ENCODE assay signal across 26 cellular contexts in genomic region chr10:12299222-12299973, GRCh38. TPM values are rescaled to one million over a fixed set of nuclear protein-coding genes. Genes with fewer than 3 reads are reported as not detected.
A peak's percentile ranks its signal among the peaks of the same experiment; 100 is the strongest.
DNase-seq lines count a peak whose midpoint lies in the region; ATAC-seq and TF ChIP-seq lines count a peak whose summit lies in the region.
"Had no signal": no experiment of that assay in that cellular context is flagged by ENCODE, and none has a peak within 500 bp of the region (broad histone marks: within the 10 kb centered on the region; RNA-seq: fewer than 3 reads in every experiment).

No MANE protein-coding gene starts in this region.

- no TSS peak for BruUV-seq in Calu3 (replicated peaks; lab: Mats Ljungman, UMichigan)

- H3K4me1 Mint-ChIP-seq in Calu3 (ENCODE audit: low read depth, unreplicated experiment), result no peaks in the 10 kb centered on the region
- H3K4me1 Mint-ChIP-seq in chondrocyte (ENCODE audit: low read depth), result no peaks in the 10 kb centered on the region
- no peaks in the 10 kb centered on the region for H3K4me1 Mint-ChIP-seq in activated CD4-positive, alpha-beta memory T cell treated with anti-CD3 and anti-CD28 coated beads, Interleukin-2, amount 10 ng/mL, durations not matched to agents 7 days and 5 days
- no peaks in the 10 kb centered on the region for H3K4me1 Mint-ChIP-seq in naive thymus-derived CD8-positive, alpha-beta T cell
- H3K4me1 Mint-ChIP-seq: CD14-positive monocyte, GM23338, immature natural killer cell, nephron progenitor cell had no signal

- CTCF ChIA-PET in Calu3 (lab: Charles Lee), result interaction anchor here (0.7 kb wide), 1 partner anchor 99 kb away, joined by 4 read pairs; no protein-coding TSS in a partner anchor
- CTCF ChIA-PET in activated CD4-positive, alpha-beta memory T cell treated with anti-CD3 and anti-CD28 coated beads, Interleukin-2, amount 10 ng/mL, durations not matched to agents 7 days and 5 days (lab: Charles Lee), result interaction anchor here (0.7 kb wide), 1 partner anchor 72 kb away, joined by 3 read pairs; no protein-coding TSS in a partner anchor

- H3K27ac Mint-ChIP-seq in Calu3 (ENCODE audit: unreplicated experiment) (no peak overlapping the region), chondrocyte (ENCODE audit: unreplicated experiment) (no peak overlapping the region)
- H3K27ac Mint-ChIP-seq in activated CD4-positive, alpha-beta memory T cell treated with anti-CD3 and anti-CD28 coated beads, Interleukin-2, amount 10 ng/mL, durations not matched to agents 7 days and 5 days, result no peak overlapping the region
- H3K27ac Mint-ChIP-seq in naive thymus-derived CD8-positive, alpha-beta T cell, result no peak overlapping the region
- H3K27ac Mint-ChIP-seq: activated naive CD4-positive, alpha-beta T cell treated with anti-CD3 and anti-CD28 coated beads, Interleukin-2, amount 50 U/mL, for 72 hours; activated T-helper 17 cell treated with anti-CD3 and anti-CD28 coated beads, Interleukin-2, amount 50 U/mL, for 72 hours; GM23338; immature natural killer cell; nephron progenitor cell had no signal

- POLR2A ChIA-PET in activated CD4-positive, alpha-beta memory T cell treated with anti-CD3 and anti-CD28 coated beads, Interleukin-2, amount 10 ng/mL, durations not matched to agents 7 days and 5 days (lab: Charles Lee), result no interaction called here
- POLR2A ChIA-PET in naive thymus-derived CD8-positive, alpha-beta T cell (lab: Charles Lee), result no interaction called here

- H3K36me3 Mint-ChIP-seq in Calu3 (ENCODE audit: insufficient read depth, unreplicated experiment) (no peaks in the 10 kb centered on the region), chondrocyte (ENCODE audit: low read depth) (no peaks in the 10 kb centered on the region)
- H3K36me3 Mint-ChIP-seq in activated CD4-positive, alpha-beta memory T cell treated with anti-CD3 and anti-CD28 coated beads, Interleukin-2, amount 10 ng/mL, durations not matched to agents 7 days and 5 days (ENCODE audit: low read depth), result no peaks in the 10 kb centered on the region
- no peaks in the 10 kb centered on the region for H3K36me3 Mint-ChIP-seq in naive thymus-derived CD8-positive, alpha-beta T cell
- H3K36me3 Mint-ChIP-seq: CD14-positive monocyte, immature natural killer cell had no signal

- TF ChIP-seq CTCF in Calu3 (IDR thresholded peaks at IDR 0.05; ENCODE audit: unreplicated experiment), result no peak
- no peak for TF ChIP-seq CTCF in chondrocyte (IDR thresholded peaks at IDR 0.05)

- DNase-seq in Calu3 (peak; percentile 2), NCI-H1092 (lab: John Stamatoyannopoulos, UW) (peak; percentile 2), chondrocyte (ENCODE audit: low spot score) (peak; percentile 9), mucosa of gallbladder (ENCODE audit: low spot score) (peak; percentile 66), AML-193 (lab: John Stamatoyannopoulos, UW) (no peak)
- DNase-seq in activated CD4-positive, alpha-beta memory T cell treated with anti-CD3 and anti-CD28 coated beads, Interleukin-2, amount 10 ng/mL, durations not matched to agents 7 days and 5 days, result no peak
- no peak for DNase-seq in stimulated activated naive CD8-positive, alpha-beta T cell treated with anti-CD3 and anti-CD28 coated beads, Interleukin-15, Interleukin-2, amounts not matched to agents 100 U/mL and 50 U/mL, for 24 hours
- no peak for DNase-seq in naive thymus-derived CD8-positive, alpha-beta T cell
- DNase-seq: activated CD4-positive, alpha-beta T cell treated with anti-CD3 and anti-CD28 coated beads, Interleukin-2, amount 50 U/mL, for 48 hours; activated CD8-positive, alpha-beta memory T cell treated with anti-CD3 and anti-CD28 coated beads, Interleukin-2, amount 50 U/mL, for 48 hours; central memory CD4-positive, alpha-beta T cell; dermis blood vessel endothelial cell; gastrocnemius medialis; immature natural killer cell; Kasumi-1; mucosa of descending colon; NCI-H187; NCI-H226; NCI-H82; nephron progenitor cell; T-helper 1 cell had no signal

- H3K9me3 Mint-ChIP-seq in Calu3 (ENCODE audit: low read depth, unreplicated experiment) (no peaks in the 10 kb centered on the region), chondrocyte (ENCODE audit: low read depth) (no peaks in the 10 kb centered on the region)
- H3K9me3 Mint-ChIP-seq in activated CD4-positive, alpha-beta memory T cell treated with anti-CD3 and anti-CD28 coated beads, Interleukin-2, amount 10 ng/mL, durations not matched to agents 7 days and 5 days, result peaks cover 1% of the 10 kb centered on the region
- no peaks in the 10 kb centered on the region for H3K9me3 Mint-ChIP-seq in naive thymus-derived CD8-positive, alpha-beta T cell
- H3K9me3 Mint-ChIP-seq: GM23338, immature natural killer cell, nephron progenitor cell had no signal

- intact Hi-C loops in Calu3 (cut with micrococcal nuclease; ENCODE audit: unreplicated experiment), result no loop called here

- no peak for ATAC-seq in stimulated activated naive CD8-positive, alpha-beta T cell treated with anti-CD3 and anti-CD28 coated beads, Interleukin-15, Interleukin-2, amounts not matched to agents 100 U/mL and 50 U/mL, for 24 hours
- no peak for ATAC-seq in naive thymus-derived CD8-positive, alpha-beta T cell
- ATAC-seq: activated CD4-positive, CD25-positive, alpha-beta regulatory T cell treated with anti-CD3 and anti-CD28 coated beads, Interleukin-2, amount 50 U/mL, for 24 hours; gastrocnemius medialis; GM23338; mucosa of descending colon had no signal

- H3K27me3 Mint-ChIP-seq in Calu3 (ENCODE audit: unreplicated experiment), result peaks cover 14% of the 10 kb centered on the region
- no peaks in the 10 kb centered on the region for H3K27me3 Mint-ChIP-seq in chondrocyte (ENCODE audit: low read depth)
- peaks cover 2% of the 10 kb centered on the region for H3K27me3 Mint-ChIP-seq in activated CD4-positive, alpha-beta memory T cell treated with anti-CD3 and anti-CD28 coated beads, Interleukin-2, amount 10 ng/mL, durations not matched to agents 7 days and 5 days
- H3K27me3 Mint-ChIP-seq in naive thymus-derived CD8-positive, alpha-beta T cell, result no peaks in the 10 kb centered on the region

- H3K4me3 Mint-ChIP-seq in Calu3 (ENCODE audit: low read depth, unreplicated experiment) (no peak overlapping the region), chondrocyte (ENCODE audit: unreplicated experiment) (no peak overlapping the region)
- H3K4me3 Mint-ChIP-seq in activated CD4-positive, alpha-beta memory T cell treated with anti-CD3 and anti-CD28 coated beads, Interleukin-2, amount 10 ng/mL, durations not matched to agents 7 days and 5 days, result no peak overlapping the region
- H3K4me3 Mint-ChIP-seq in naive thymus-derived CD8-positive, alpha-beta T cell, result no peak overlapping the region
- H3K4me3 Mint-ChIP-seq: activated T-helper 17 cell treated with anti-CD3 and anti-CD28 coated beads, Interleukin-2, amount 50 U/mL, for 72 hours; CD14-positive monocyte; GM23338; immature natural killer cell; nephron progenitor cell had no signal

RNA-seq across cellular contexts. Expression of gene CAMK1D, which starts 49.9 kb away (rescaled TPM):
- total RNA-seq in Calu3 (2022) (2.6 and 2.7 TPM in 2 replicates), chondrocyte (31.2 to 36.3 TPM (median 34.7 TPM) in 3 replicates), mucosa of gallbladder (19.4 TPM)
- total RNA-seq in activated CD4-positive, alpha-beta memory T cell treated with anti-CD3 and anti-CD28 coated beads, Interleukin-2, amount 10 ng/mL, durations not matched to agents 7 days and 5 days, result 10 to 100 TPM; 16.7 to 17.8 TPM
- 10 to 100 TPM; 16.2 to 18.5 TPM for total RNA-seq in naive thymus-derived CD8-positive, alpha-beta T cell
- 10 to 100 TPM in 2 of 3 donors, 1 to 10 TPM in 1; 7.5 to 12.3 (median 10.8) TPM for polyA plus RNA-seq in naive thymus-derived CD8-positive, alpha-beta T cell

Comparison
In these comparisons a context has a peak if more than half of its experiments do, and no peak if none do; other contexts are left out.
1. DNase-seq: peak in Calu3 (single experiment), NCI-H1092 (single experiment), chondrocyte (single experiment) and mucosa of gallbladder (single experiment); none in AML-193 (0 of 2), activated CD4-positive, alpha-beta memory T cell treated with anti-CD3 and anti-CD28 coated beads, Interleukin-2, amount 10 ng/mL, durations not matched to agents 7 days and 5 days (single experiment), stimulated activated naive CD8-positive, alpha-beta T cell treated with anti-CD3 and anti-CD28 coated beads, Interleukin-15, Interleukin-2, amounts not matched to agents 100 U/mL and 50 U/mL, for 24 hours (single experiment) and naive thymus-derived CD8-positive, alpha-beta T cell (0 of 10).